Comparison of ENCODE assay signal across 1 cellular context in the genomic region with DNA sequence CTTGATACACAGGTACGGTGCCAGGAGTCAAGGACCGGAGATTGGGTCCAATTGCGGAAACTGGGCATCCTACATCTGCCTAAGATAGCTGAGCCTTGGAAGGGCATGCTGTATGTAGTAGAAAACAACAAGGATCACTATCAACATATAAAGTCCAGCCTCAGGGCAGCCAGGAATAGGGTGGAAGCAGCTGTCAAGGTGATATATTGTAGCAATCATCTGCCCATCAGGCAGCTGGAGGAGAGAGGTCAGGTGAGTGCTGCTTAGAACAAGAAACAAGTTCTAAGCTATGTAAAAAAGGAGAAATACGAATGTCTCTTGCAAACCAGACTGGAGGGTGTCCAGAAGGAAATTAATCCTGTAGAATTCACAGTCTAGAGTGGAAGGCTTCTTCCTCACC.
TF ChIP-seq lines count a peak whose summit lies in the region.

No MANE protein-coding gene starts in this region.

TF ChIP-seq in H1, 55 proteins besides CTCF, POLR2A, EP300 and RAD21:
- no peak for TF ChIP-seq HDAC2 (IDR thresholded peaks at IDR 0.05; ENCODE audit: borderline replicate concordance in 1 of 2, low read depth in 2 of 2, low read length in 2 of 2)
- no peak for TF ChIP-seq SP2 (IDR thresholded peaks at IDR 0.05; ENCODE audit: low read length)
- TF ChIP-seq KDM5A (IDR thresholded peaks at IDR 0.05; ENCODE audit: low read length), result no peak
- no peak for TF ChIP-seq CHD1 (IDR thresholded peaks at IDR 0.05; ENCODE audit: low read depth, low read length)
- no peak for TF ChIP-seq SIRT6 (IDR thresholded peaks at IDR 0.05; ENCODE audit: low read length)
- no peak for TF ChIP-seq RBBP5 (IDR thresholded peaks at IDR 0.05; ENCODE audit: borderline replicate concordance, low read depth, low read length)
- no peak for TF ChIP-seq CTBP2 (IDR thresholded peaks at IDR 0.05; ENCODE audit: borderline replicate concordance, insufficient read depth, insufficient read length, low read length)
- no peak for TF ChIP-seq HDAC6 (IDR thresholded peaks at IDR 0.05; ENCODE audit: low read depth, low read length)
- TF ChIP-seq ZNF274 (IDR thresholded peaks at IDR 0.05; ENCODE audit: borderline replicate concordance, extremely low read depth, low read length), result no peak
- TF ChIP-seq SP4 (IDR thresholded peaks at IDR 0.05; ENCODE audit: low read length), result no peak
- no peak for TF ChIP-seq KDM4A (IDR thresholded peaks at IDR 0.05; ENCODE audit: low read depth, low read length, severe bottlenecking)
- no peak for TF ChIP-seq GTF2F1 (IDR thresholded peaks at IDR 0.05; ENCODE audit: borderline replicate concordance, low read depth, low read length)
- TF ChIP-seq TBP (IDR thresholded peaks at IDR 0.05; ENCODE audit: low read depth, low read length), result no peak
- no peak for TF ChIP-seq POLR2AphosphoS5 (IDR thresholded peaks at IDR 0.05; ENCODE audit: low read depth, low read length)
- TF ChIP-seq PHF8 (conservative IDR thresholded peaks at IDR 0.05; ENCODE audit: low read depth, low read length), result no peak
- no peak for TF ChIP-seq MAFK (IDR thresholded peaks at IDR 0.05; ENCODE audit: low read depth, low read length)
